Comparison of ENCODE assay signal across 23 cellular contexts in the genomic region with DNA sequence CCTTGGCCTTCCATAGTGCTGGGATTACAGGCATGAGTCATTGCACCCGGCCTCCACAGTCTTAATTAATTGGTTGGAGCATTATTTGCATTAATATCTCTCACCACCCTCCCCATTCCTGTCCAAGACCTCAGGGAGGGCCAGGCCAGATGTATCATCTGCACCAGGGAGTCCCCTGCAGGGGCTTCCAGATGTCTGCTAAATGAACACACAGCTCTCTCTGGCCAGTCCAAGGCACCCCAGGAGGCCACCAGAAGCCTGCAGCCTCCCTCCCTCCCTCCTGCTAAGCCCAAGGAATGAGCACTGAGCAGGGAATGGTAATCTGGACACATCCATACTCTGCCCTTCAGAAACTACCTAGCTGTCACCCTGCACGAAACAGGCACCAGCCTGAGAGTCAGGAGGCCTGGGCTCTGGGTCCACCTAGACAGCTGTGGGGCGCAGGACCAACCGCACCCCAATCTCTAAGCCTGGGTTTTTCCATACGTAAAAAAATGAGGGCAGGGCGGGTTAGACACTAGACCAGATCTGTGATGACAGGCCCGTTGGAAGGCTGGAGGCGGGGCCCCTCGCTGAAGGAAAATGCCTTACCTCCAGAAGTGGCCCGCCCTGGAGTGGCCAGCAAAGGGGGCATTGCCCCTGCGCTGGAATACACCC. TPM values are rescaled to one million over a fixed set of nuclear protein-coding genes. Genes with fewer than 3 reads are reported as not detected.
"Had no signal": no experiment of that assay in that cellular context is flagged by ENCODE, and none has a peak within 500 bp of the region (broad histone marks: within the 10 kb centered on the region; RNA-seq: fewer than 3 reads in every experiment).

No MANE protein-coding gene starts in this region.

- DNase-seq: activated B cell treated with CpG ODN at 0.5 μM for 24 hours; activated CD4-positive, alpha-beta memory T cell treated with anti-CD3 and anti-CD28 coated beads for 36 hours; activated CD4-positive, alpha-beta T cell treated with anti-CD3 and anti-CD28 coated beads for 36 hours; activated effector memory CD4-positive, alpha-beta T cell treated with Interleukin-2 at 50 U/mL for 16 hours; activated naive CD4-positive, alpha-beta T cell treated with anti-CD3 and anti-CD28 coated beads for 36 hours; activated naive CD8-positive, alpha-beta T cell treated with anti-CD3 and anti-CD28 coated beads, Interleukin-2, amount 10 ng/mL, durations not matched to agents 7 days and 5 days; activated T-cell treated with anti-CD3 and anti-CD28 coated beads, Interleukin-2, amount 50 U/mL, for 48 hours; amniotic stem cell; cerebellar nuclear complex; heart right ventricle; islet precursor cell; left cardiac atrium; mucosa of descending colon; occipital lobe; right lobe of liver; stimulated activated CD4-positive, alpha-beta T cell treated with anti-CD3 and anti-CD28 coated beads, Interleukin-1b, Interleukin-23, amount 100 ng/mL, for 48 hours; stimulated activated naive B cell treated with anti-CD40 and anti-IgM and Interleukin-4, amounts not matched to agents 10 μg/mL and 1 μg/mL and 100 μg/mL, for 72 hours; T-helper 17 cell; testis had no signal

- H3K4me3 ChIP-seq: esophagus muscularis mucosa, heart right ventricle, mucosa of descending colon, right lobe of liver, skin epidermis, testis had no signal

- H3K9me3 Mint-ChIP-seq: activated B cell treated with CpG ODN at 0.5 μM for 24 hours; stimulated activated naive B cell treated with anti-CD40 and anti-IgM and Interleukin-4, amounts not matched to agents 10 μg/mL and 1 μg/mL and 100 μg/mL, for 72 hours; type B pancreatic cell had no signal

- H3K9me3 ChIP-seq: esophagus muscularis mucosa, heart right ventricle, mucosa of descending colon, right lobe of liver, testis had no signal

- H3K27me3 ChIP-seq: esophagus muscularis mucosa, heart right ventricle, right lobe of liver, testis had no signal

- H3K4me1 ChIP-seq: heart right ventricle, right lobe of liver, testis had no signal

- H3K4me3 Mint-ChIP-seq: activated B cell treated with CpG ODN at 0.5 μM for 24 hours; activated CD4-positive, alpha-beta memory T cell treated with anti-CD3 and anti-CD28 coated beads for 36 hours; activated CD4-positive, alpha-beta T cell treated with anti-CD3 and anti-CD28 coated beads for 36 hours; activated naive CD4-positive, alpha-beta T cell treated with anti-CD3 and anti-CD28 coated beads for 36 hours; activated naive CD8-positive, alpha-beta T cell treated with anti-CD3 and anti-CD28 coated beads, Interleukin-2, amount 10 ng/mL, durations not matched to agents 7 days and 5 days; stimulated activated naive B cell treated with anti-CD40 and anti-IgM and Interleukin-4, amounts not matched to agents 10 μg/mL and 1 μg/mL and 100 μg/mL, for 72 hours; T-helper 17 cell; type B pancreatic cell had no signal

- H3K27me3 Mint-ChIP-seq: activated B cell treated with CpG ODN at 0.5 μM for 24 hours; activated CD4-positive, alpha-beta memory T cell treated with anti-CD3 and anti-CD28 coated beads for 36 hours; activated CD4-positive, alpha-beta T cell treated with anti-CD3 and anti-CD28 coated beads for 36 hours; activated naive CD8-positive, alpha-beta T cell treated with anti-CD3 and anti-CD28 coated beads, Interleukin-2, amount 10 ng/mL, durations not matched to agents 7 days and 5 days; stimulated activated naive B cell treated with anti-CD40 and anti-IgM and Interleukin-4, amounts not matched to agents 10 μg/mL and 1 μg/mL and 100 μg/mL, for 72 hours; T-helper 17 cell; type B pancreatic cell had no signal

- H3K27ac Mint-ChIP-seq: activated B cell treated with CpG ODN at 0.5 μM for 24 hours; activated naive CD4-positive, alpha-beta T cell treated with anti-CD3 and anti-CD28 coated beads for 36 hours; type B pancreatic cell had no signal

- H3K27ac ChIP-seq: esophagus muscularis mucosa, heart right ventricle, right lobe of liver, testis had no signal

RNA-seq across cellular contexts. Expression of a gene that starts 33.7 kb away (rescaled TPM):
- total RNA-seq: activated B cell treated with CpG ODN at 0.5 μM for 24 hours; activated CD4-positive, alpha-beta memory T cell treated with anti-CD3 and anti-CD28 coated beads for 36 hours; activated CD4-positive, alpha-beta T cell treated with anti-CD3 and anti-CD28 coated beads for 36 hours; activated naive CD4-positive, alpha-beta T cell treated with anti-CD3 and anti-CD28 coated beads for 36 hours; activated naive CD8-positive, alpha-beta T cell treated with anti-CD3 and anti-CD28 coated beads, Interleukin-2, amount 10 ng/mL, durations not matched to agents 7 days and 5 days; occipital lobe; testis had no signal
- polyA plus RNA-seq: neural cell had no signal
